2 cellular contexts compared by ENCODE assay signal in the genomic region with DNA sequence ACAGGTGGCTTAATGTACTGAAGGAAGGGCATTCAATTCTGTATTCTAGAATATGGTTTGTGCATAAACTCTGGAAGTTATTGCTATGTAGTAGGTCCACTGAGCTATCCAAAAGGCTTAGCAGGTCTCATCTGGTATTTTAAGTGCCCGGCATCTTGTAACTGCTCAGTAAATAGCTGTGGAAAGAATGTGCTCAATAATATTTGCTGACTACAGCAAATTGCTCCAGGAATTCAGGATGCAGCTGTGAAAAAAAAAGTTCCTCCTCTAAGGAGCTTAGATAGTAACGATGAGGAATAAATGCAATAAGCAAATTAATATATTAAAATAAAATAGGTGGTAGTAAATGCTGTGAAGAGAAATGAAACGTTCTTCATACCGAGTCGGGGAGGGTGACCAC.
TF ChIP-seq lines count a peak whose summit lies in the region.

No MANE protein-coding gene starts in this region.

TF ChIP-seq in HepG2, 621 proteins besides CTCF, POLR2A, EP300 and RAD21:
- no peak for TF ChIP-seq CBX1 (IDR thresholded peaks at IDR 0.05; ENCODE audit: low read depth)
- peak; percentile 96 to 98 for TF ChIP-seq MAFK (conservative IDR thresholded peaks at IDR 0.05 in 1 of 2, IDR thresholded peaks at IDR 0.05 in 1 of 2; ENCODE audit: low read length in 2 of 2)
- peak; percentile 97 for TF ChIP-seq MAFF (IDR thresholded peaks at IDR 0.05; ENCODE audit: low read depth, low read length)
- TF ChIP-seq, protein P1, sequence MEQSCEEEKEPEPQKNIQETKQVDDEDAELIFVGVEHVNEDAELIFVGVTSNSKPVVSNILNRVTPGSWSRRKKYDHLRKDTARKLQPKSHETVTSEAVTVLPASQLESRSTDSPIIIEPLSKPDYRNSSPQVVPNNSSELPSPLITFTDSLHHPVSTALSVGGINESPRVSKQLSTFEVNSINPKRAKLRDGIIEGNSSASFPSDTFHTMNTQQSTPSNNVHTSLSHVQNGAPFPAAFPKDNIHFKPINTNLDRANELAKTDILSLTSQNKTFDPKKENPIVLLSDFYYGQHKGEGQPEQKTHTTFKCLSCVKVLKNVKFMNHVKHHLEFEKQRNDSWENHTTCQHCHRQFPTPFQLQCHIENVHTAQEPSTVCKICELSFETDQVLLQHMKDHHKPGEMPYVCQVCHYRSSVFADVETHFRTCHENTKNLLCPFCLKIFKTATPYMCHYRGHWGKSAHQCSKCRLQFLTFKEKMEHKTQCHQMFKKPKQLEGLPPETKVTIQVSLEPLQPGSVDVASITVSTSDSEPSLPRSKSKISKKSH (CRISPR knock-in tag; IDR thresholded peaks at IDR 0.05; ENCODE audit: borderline replicate concordance), result no peak

TF ChIP-seq in H1, 55 proteins besides CTCF, POLR2A, EP300 and RAD21:
- TF ChIP-seq MAFK (IDR thresholded peaks at IDR 0.05; ENCODE audit: low read depth, low read length), result peak; percentile 87
- no peak for TF ChIP-seq NRF1 (IDR thresholded peaks at IDR 0.05; ENCODE audit: low read depth, low read length)
